In the genomic region with DNA sequence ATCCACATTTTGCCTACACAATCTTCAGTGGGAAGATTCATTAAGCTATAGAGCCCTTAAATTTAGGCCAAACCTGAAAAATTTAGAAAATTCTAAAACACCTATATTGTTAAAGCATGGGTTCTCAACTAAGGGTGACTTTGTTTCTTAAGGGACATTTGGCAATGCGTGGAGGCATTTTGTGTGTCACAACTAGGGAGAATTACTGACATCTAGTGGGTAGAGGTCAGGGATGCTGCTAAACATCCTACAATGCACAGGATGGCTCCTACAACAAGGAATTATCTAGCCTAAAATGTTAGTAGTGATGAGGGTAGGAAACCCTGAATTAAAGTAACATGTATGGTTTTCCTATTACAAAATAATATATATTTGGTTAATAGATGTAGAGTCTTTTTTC, we compare ENCODE assay signal across 11 cellular contexts. TPM values are rescaled to one million over a fixed set of nuclear protein-coding genes. Genes with fewer than 3 reads are reported as not detected.
A peak's percentile ranks its signal among the peaks of the same experiment; 100 is the strongest.
DNase-seq lines count a peak whose midpoint lies in the region; ATAC-seq and TF ChIP-seq lines count a peak whose summit lies in the region.
"Had no signal": no experiment of that assay in that cellular context is flagged by ENCODE, and none has a peak within 500 bp of the region (broad histone marks: within the 10 kb centered on the region; RNA-seq: fewer than 3 reads in every experiment).

No MANE protein-coding gene starts in this region.

- H3K9me3 ChIP-seq in sigmoid colon, result no peaks in the 10 kb centered on the region

- intact Hi-C loops in sigmoid colon (cut with DNase I), result no loop called here

- H3K27ac ChIP-seq in sigmoid colon, result no peak overlapping the region

- H3K27me3 ChIP-seq in GM06990 (replicated peaks; ENCODE audit: control insufficient read depth, insufficient read depth, low read length) (no peaks in the 10 kb centered on the region), sigmoid colon (no peaks in the 10 kb centered on the region)

- DNase-seq in GM06990 (ENCODE audit: extremely low read depth, insufficient read length), result no peak
- DNase-seq in cerebellar cortex (ENCODE audit: low spot score), result peak; percentile 31
- DNase-seq in midbrain (lab: John Stamatoyannopoulos, UW), result peak; percentile 61
- no peak for DNase-seq in activated naive CD4-positive, alpha-beta T cell (lab: John Stamatoyannopoulos, UW)
- no peak for DNase-seq in dedifferentiated amniotic fluid mesenchymal stem cell (ENCODE audit: extremely low spot score)
- DNase-seq in sigmoid colon, result no peak
- DNase-seq: cortex of kidney; NCI-H526 treated with DMSO at 0.1 percent for 48 hours; stimulated activated CD4-positive, alpha-beta T cell treated with anti-CD3 and anti-CD28 coated beads, Interleukin-4, amount 100 ng/mL, for 24 hours had no signal

- no peak for ATAC-seq in HG03378 (IDR thresholded peaks at IDR 0.05; ENCODE audit: unreplicated experiment)

- WGBS in sigmoid colon, 2 donors, result 89 to 92% methylated on average over 1 of the region's 1 CpG

- H3K4me3 ChIP-seq in GM06990 (replicated peaks; ENCODE audit: low read depth, low read length) (no peak overlapping the region), sigmoid colon (no peak overlapping the region)

- no peak for TF ChIP-seq POLR2A in sigmoid colon (IDR thresholded peaks at IDR 0.05)

- peaks cover 0 to 1% (median 0%) of the 10 kb centered on the region in 4 donors for H3K4me1 ChIP-seq in sigmoid colon

- TF ChIP-seq CTCF in GM06990 (IDR thresholded peaks at IDR 0.05; ENCODE audit: insufficient read depth, low read length, poor library complexity, severe bottlenecking), result peak; percentile 19
- peak; percentile 52 for TF ChIP-seq CTCF in LNCAP (IDR thresholded peaks at IDR 0.05)
- no peak for TF ChIP-seq CTCF in sigmoid colon (IDR thresholded peaks at IDR 0.05)

- H3K36me3 ChIP-seq in GM06990 (ENCODE audit: control insufficient read depth, insufficient read depth, low read length) (no peaks in the 10 kb centered on the region; the same call in 1 of the 2 replicates), sigmoid colon (no peaks in the 10 kb centered on the region)

- no peak for TF ChIP-seq EP300 in sigmoid colon (IDR thresholded peaks at IDR 0.05)

RNA-seq across cellular contexts. Expression of a gene that starts 55.8 kb away (rescaled TPM):
- total RNA-seq in sigmoid colon, result 10 to 100 TPM; 43.7 to 82.3 (median 50.8) TPM
- 10 to 100 TPM in 1 of 3 donors, 1 to 10 TPM in 2; 7.2 to 18.9 (median 9.0) TPM for polyA plus RNA-seq in sigmoid colon

Comparison
In these comparisons a context has a peak if more than half of its experiments do, and no peak if none do; other contexts are left out.
1. DNase-seq: peak in cerebellar cortex (single experiment) and midbrain (single experiment); none in GM06990 (single experiment), activated naive CD4-positive, alpha-beta T cell (0 of 4), dedifferentiated amniotic fluid mesenchymal stem cell (single experiment) and sigmoid colon (single experiment).
2. CTCF ChIP-seq: peak in GM06990 (single experiment) and LNCAP (single experiment); none in sigmoid colon (0 of 4).